29 cellular contexts compared by ENCODE assay signal in genomic region chr9:69601698-69602097, GRCh38.
"Had no signal": no experiment of that assay in that cellular context is flagged by ENCODE, and none has a peak within 500 bp of the region (broad histone marks: within the 10 kb centered on the region; RNA-seq: fewer than 3 reads in every experiment).

No MANE protein-coding gene starts in this region.

- H3K9me3 ChIP-seq: adrenal gland, body of pancreas, esophagus muscularis mucosa, gastrocnemius medialis had no signal

- H3K36me3 ChIP-seq: adrenal gland, esophagus muscularis mucosa, gastrocnemius medialis, heart right ventricle had no signal

- H3K27me3 Mint-ChIP-seq: activated CD4-positive, alpha-beta memory T cell treated with anti-CD3 and anti-CD28 coated beads for 36 hours; activated CD4-positive, alpha-beta T cell treated with anti-CD3 and anti-CD28 coated beads, Interleukin-2, amount 10 ng/mL, durations not matched to agents 24 days and 14 days had no signal

- H3K27ac ChIP-seq: adrenal gland, esophagus muscularis mucosa, foreskin keratinocyte, gastrocnemius medialis, heart right ventricle had no signal

- H3K4me1 ChIP-seq: esophagus muscularis mucosa, foreskin keratinocyte had no signal

- FAIRE-seq: colon had no signal

- H3K36me3 Mint-ChIP-seq: activated CD4-positive, alpha-beta memory T cell treated with anti-CD3 and anti-CD28 coated beads for 36 hours; activated CD8-positive, alpha-beta memory T cell treated with anti-CD3 and anti-CD28 coated beads, Interleukin-2, amount 10 ng/mL, durations not matched to agents 7 days and 5 days; activated naive CD4-positive, alpha-beta T cell treated with anti-CD3 and anti-CD28 coated beads, Interleukin-2, amount 50 U/mL, for 24 hours; activated naive CD8-positive, alpha-beta T cell treated with anti-CD3 and anti-CD28 coated beads for 36 hours had no signal

- H3K4me1 Mint-ChIP-seq: activated CD4-positive, alpha-beta T cell treated with anti-CD3 and anti-CD28 coated beads for 36 hours; activated CD4-positive, alpha-beta T cell treated with anti-CD3 and anti-CD28 coated beads, Interleukin-2, amount 10 ng/mL, durations not matched to agents 24 days and 14 days; activated naive CD4-positive, alpha-beta T cell treated with anti-CD3 and anti-CD28 coated beads, Interleukin-2, amount 50 U/mL, for 24 hours; activated naive CD8-positive, alpha-beta T cell treated with anti-CD3 and anti-CD28 coated beads for 36 hours; activated naive CD8-positive, alpha-beta T cell treated with anti-CD3 and anti-CD28 coated beads, Interleukin-2, amount 50 U/mL, for 24 hours had no signal

- H3K27ac Mint-ChIP-seq: activated CD4-positive, alpha-beta memory T cell treated with anti-CD3 and anti-CD28 coated beads for 36 hours; activated CD4-positive, alpha-beta T cell treated with anti-CD3 and anti-CD28 coated beads for 36 hours; activated CD4-positive, alpha-beta T cell treated with anti-CD3 and anti-CD28 coated beads, Interleukin-2, amount 10 ng/mL, durations not matched to agents 24 days and 14 days; activated CD8-positive, alpha-beta memory T cell treated with anti-CD3 and anti-CD28 coated beads, Interleukin-2, amount 10 ng/mL, durations not matched to agents 7 days and 5 days; activated CD8-positive, alpha-beta T cell treated with anti-CD3 and anti-CD28 coated beads, Interleukin-2, amount 10 ng/mL, durations not matched to agents 7 days and 5 days; activated naive CD4-positive, alpha-beta T cell treated with anti-CD3 and anti-CD28 coated beads for 36 hours; activated naive CD4-positive, alpha-beta T cell treated with anti-CD3 and anti-CD28 coated beads, Interleukin-2, amount 50 U/mL, for 24 hours; activated naive CD8-positive, alpha-beta T cell treated with anti-CD3 and anti-CD28 coated beads for 36 hours; activated naive CD8-positive, alpha-beta T cell treated with anti-CD3 and anti-CD28 coated beads, Interleukin-2, amount 50 U/mL, for 24 hours; activated T-helper 1 cell treated with anti-CD3 and anti-CD28 coated beads, Interleukin-12 subunit alpha, Interleukin-12 subunit beta, Interleukin-2, Interleukin-4 antibody, amounts not matched to agents 30 ng/mL and 10 ng/mL and 1 ng/mL, durations not matched to agents 14 hours and 24 hours and 36 hours; activated T-helper 2 cell treated with anti-CD3 and anti-CD28 coated beads, Interferon-gamma antibody, Interleukin-2, Interleukin-4, amounts not matched to agents 10 μg/mL and 5 μg/mL and 100 μg/mL, durations not matched to agents 14 hours and 24 hours and 36 hours had no signal

- H3K27me3 ChIP-seq: adrenal gland, body of pancreas, esophagus muscularis mucosa, foreskin keratinocyte, gastrocnemius medialis, heart right ventricle had no signal

- H3K4me3 Mint-ChIP-seq: activated CD4-positive, alpha-beta memory T cell treated with anti-CD3 and anti-CD28 coated beads for 36 hours; activated CD4-positive, alpha-beta T cell treated with anti-CD3 and anti-CD28 coated beads for 36 hours; activated CD4-positive, alpha-beta T cell treated with anti-CD3 and anti-CD28 coated beads, Interleukin-2, amount 10 ng/mL, durations not matched to agents 24 days and 14 days; activated CD8-positive, alpha-beta memory T cell treated with anti-CD3 and anti-CD28 coated beads, Interleukin-2, amount 10 ng/mL, durations not matched to agents 7 days and 5 days; activated CD8-positive, alpha-beta T cell treated with anti-CD3 and anti-CD28 coated beads, Interleukin-2, amount 10 ng/mL, durations not matched to agents 7 days and 5 days; activated naive CD4-positive, alpha-beta T cell treated with anti-CD3 and anti-CD28 coated beads for 36 hours; activated naive CD4-positive, alpha-beta T cell treated with anti-CD3 and anti-CD28 coated beads, Interleukin-2, amount 50 U/mL, for 24 hours; activated naive CD8-positive, alpha-beta T cell treated with anti-CD3 and anti-CD28 coated beads for 36 hours; activated naive CD8-positive, alpha-beta T cell treated with anti-CD3 and anti-CD28 coated beads, Interleukin-2, amount 50 U/mL, for 24 hours; activated T-helper 1 cell treated with anti-CD3 and anti-CD28 coated beads, Interleukin-12 subunit alpha, Interleukin-12 subunit beta, Interleukin-2, Interleukin-4 antibody, amounts not matched to agents 30 ng/mL and 10 ng/mL and 1 ng/mL, durations not matched to agents 14 hours and 24 hours and 36 hours had no signal

- DNase-seq: activated CD4-positive, alpha-beta memory T cell treated with anti-CD3 and anti-CD28 coated beads for 36 hours; activated CD4-positive, alpha-beta T cell treated with anti-CD3 and anti-CD28 coated beads for 36 hours; activated CD4-positive, alpha-beta T cell treated with anti-CD3 and anti-CD28 coated beads, Interleukin-2, amount 10 ng/mL, durations not matched to agents 24 days and 14 days; activated CD4-positive, CD25-positive, alpha-beta regulatory T cell; activated CD4-positive, CD25-positive, alpha-beta regulatory T cell treated with anti-CD3 and anti-CD28 coated beads, Interleukin-2, amount 50 U/mL, for 72 hours; activated CD8-positive, alpha-beta memory T cell treated with anti-CD3 and anti-CD28 coated beads, Interleukin-2, amount 10 ng/mL, durations not matched to agents 7 days and 5 days; activated CD8-positive, alpha-beta memory T cell treated with anti-CD3 and anti-CD28 coated beads, Interleukin-2, amount 50 U/mL, for 4 hours; activated CD8-positive, alpha-beta T cell treated with anti-CD3 and anti-CD28 coated beads, Interleukin-2, amount 10 ng/mL, durations not matched to agents 7 days and 5 days; activated effector memory CD4-positive, alpha-beta T cell treated with anti-CD3 and anti-CD28 coated beads, Interleukin-2, amount 50 U/mL, for 16 hours; activated naive CD4-positive, alpha-beta T cell treated with anti-CD3 and anti-CD28 coated beads for 36 hours; activated naive CD8-positive, alpha-beta T cell treated with anti-CD3 and anti-CD28 coated beads for 36 hours; activated naive CD8-positive, alpha-beta T cell treated with anti-CD3 and anti-CD28 coated beads, Interleukin-2, amount 50 U/mL, for 24 hours; activated T-cell treated with anti-CD3 and anti-CD28 coated beads, Interleukin-2, amount 50 U/mL, for 1 hour; activated T-cell treated with anti-CD3 and anti-CD28 coated beads, Interleukin-2, amount 50 U/mL, for 48 hours; amygdala; caudate nucleus; cortex of kidney; effector CD8-positive, alpha-beta T cell; erythroblast; foreskin keratinocyte; gastrocnemius medialis; heart right ventricle had no signal

- H3K9me3 Mint-ChIP-seq: activated CD4-positive, alpha-beta memory T cell treated with anti-CD3 and anti-CD28 coated beads for 36 hours; activated CD4-positive, alpha-beta T cell treated with anti-CD3 and anti-CD28 coated beads, Interleukin-2, amount 10 ng/mL, durations not matched to agents 24 days and 14 days; activated naive CD4-positive, alpha-beta T cell treated with anti-CD3 and anti-CD28 coated beads, Interleukin-2, amount 50 U/mL, for 24 hours; activated naive CD8-positive, alpha-beta T cell treated with anti-CD3 and anti-CD28 coated beads, Interleukin-2, amount 50 U/mL, for 24 hours had no signal

- ATAC-seq: activated CD4-positive, alpha-beta T cell treated with anti-CD3 and anti-CD28 coated beads for 36 hours; activated CD8-positive, alpha-beta memory T cell treated with anti-CD3 and anti-CD28 coated beads, Interleukin-2, amount 10 ng/mL, durations not matched to agents 7 days and 5 days; activated CD8-positive, alpha-beta T cell treated with anti-CD3 and anti-CD28 coated beads, Interleukin-2, amount 10 ng/mL, durations not matched to agents 7 days and 5 days; activated naive CD8-positive, alpha-beta T cell treated with anti-CD3 and anti-CD28 coated beads, Interleukin-2, amount 50 U/mL, for 24 hours; body of pancreas; foreskin keratinocyte; gastrocnemius medialis; heart right ventricle had no signal

- H3K4me3 ChIP-seq: adrenal gland, body of pancreas, esophagus muscularis mucosa, gastrocnemius medialis, heart right ventricle had no signal
